ENCODE assay signal across 1 cellular context in the genomic region with DNA sequence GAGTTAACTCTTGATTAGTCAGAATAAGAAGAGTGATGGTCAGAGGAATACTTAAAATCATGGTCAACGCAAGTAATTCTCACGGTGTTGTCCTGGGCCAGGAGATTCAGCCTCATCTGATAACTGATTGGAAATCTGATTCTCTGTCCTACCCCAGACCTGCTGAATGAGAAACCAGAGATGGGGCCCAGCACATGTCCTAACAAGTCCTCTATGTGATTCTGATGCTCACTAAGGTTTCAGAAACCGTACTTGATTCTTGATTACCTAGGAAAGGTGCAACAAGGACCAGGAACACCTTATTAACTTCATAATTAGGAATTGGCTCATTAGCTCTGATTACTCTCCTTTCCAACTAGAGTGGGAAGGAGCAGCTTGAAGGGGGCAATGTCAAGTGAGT.
TF ChIP-seq lines count a peak whose summit lies in the region.

No MANE protein-coding gene starts in this region.

TF ChIP-seq in GM12878, 131 proteins besides CTCF, POLR2A, EP300 and RAD21:
- TF ChIP-seq YBX1 (IDR thresholded peaks at IDR 0.05) (no peak), POU2F2 (IDR thresholded peaks at IDR 0.05; ENCODE audit: borderline replicate concordance, low read depth, low read length) (no peak), WRNIP1 (IDR thresholded peaks at IDR 0.05; ENCODE audit: borderline replicate concordance, low read depth, low read length) (no peak), ETV6 (conservative IDR thresholded peaks at IDR 0.05 in 1 of 2, IDR thresholded peaks at IDR 0.05 in 1 of 2; ENCODE audit: borderline replicate concordance in 1 of 2, low read depth in 1 of 2) (no peak), NBN (IDR thresholded peaks at IDR 0.05) (no peak), MEF2B (IDR thresholded peaks at IDR 0.05; ENCODE audit: partially characterized antibody, poor library complexity, severe bottlenecking) (no peak)
- TF ChIP-seq, protein P1, sequence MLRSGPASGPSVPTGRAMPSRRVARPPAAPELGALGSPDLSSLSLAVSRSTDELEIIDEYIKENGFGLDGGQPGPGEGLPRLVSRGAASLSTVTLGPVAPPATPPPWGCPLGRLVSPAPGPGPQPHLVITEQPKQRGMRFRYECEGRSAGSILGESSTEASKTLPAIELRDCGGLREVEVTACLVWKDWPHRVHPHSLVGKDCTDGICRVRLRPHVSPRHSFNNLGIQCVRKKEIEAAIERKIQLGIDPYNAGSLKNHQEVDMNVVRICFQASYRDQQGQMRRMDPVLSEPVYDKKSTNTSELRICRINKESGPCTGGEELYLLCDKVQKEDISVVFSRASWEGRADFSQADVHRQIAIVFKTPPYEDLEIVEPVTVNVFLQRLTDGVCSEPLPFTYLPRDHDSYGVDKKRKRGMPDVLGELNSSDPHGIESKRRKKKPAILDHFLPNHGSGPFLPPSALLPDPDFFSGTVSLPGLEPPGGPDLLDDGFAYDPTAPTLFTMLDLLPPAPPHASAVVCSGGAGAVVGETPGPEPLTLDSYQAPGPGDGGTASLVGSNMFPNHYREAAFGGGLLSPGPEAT (IDR thresholded peaks at IDR 0.05; ENCODE audit: low read depth) = no peak
- TF ChIP-seq, protein P2, sequence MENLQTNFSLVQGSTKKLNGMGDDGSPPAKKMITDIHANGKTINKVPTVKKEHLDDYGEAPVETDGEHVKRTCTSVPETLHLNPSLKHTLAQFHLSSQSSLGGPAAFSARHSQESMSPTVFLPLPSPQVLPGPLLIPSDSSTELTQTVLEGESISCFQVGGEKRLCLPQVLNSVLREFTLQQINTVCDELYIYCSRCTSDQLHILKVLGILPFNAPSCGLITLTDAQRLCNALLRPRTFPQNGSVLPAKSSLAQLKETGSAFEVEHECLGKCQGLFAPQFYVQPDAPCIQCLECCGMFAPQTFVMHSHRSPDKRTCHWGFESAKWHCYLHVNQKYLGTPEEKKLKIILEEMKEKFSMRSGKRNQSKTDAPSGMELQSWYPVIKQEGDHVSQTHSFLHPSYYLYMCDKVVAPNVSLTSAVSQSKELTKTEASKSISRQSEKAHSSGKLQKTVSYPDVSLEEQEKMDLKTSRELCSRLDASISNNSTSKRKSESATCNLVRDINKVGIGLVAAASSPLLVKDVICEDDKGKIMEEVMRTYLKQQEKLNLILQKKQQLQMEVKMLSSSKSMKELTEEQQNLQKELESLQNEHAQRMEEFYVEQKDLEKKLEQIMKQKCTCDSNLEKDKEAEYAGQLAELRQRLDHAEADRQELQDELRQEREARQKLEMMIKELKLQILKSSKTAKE (IDR thresholded peaks at IDR 0.05; ENCODE audit: low read depth, poor library complexity, severe bottlenecking) = no peak
- TF ChIP-seq, protein P3, sequence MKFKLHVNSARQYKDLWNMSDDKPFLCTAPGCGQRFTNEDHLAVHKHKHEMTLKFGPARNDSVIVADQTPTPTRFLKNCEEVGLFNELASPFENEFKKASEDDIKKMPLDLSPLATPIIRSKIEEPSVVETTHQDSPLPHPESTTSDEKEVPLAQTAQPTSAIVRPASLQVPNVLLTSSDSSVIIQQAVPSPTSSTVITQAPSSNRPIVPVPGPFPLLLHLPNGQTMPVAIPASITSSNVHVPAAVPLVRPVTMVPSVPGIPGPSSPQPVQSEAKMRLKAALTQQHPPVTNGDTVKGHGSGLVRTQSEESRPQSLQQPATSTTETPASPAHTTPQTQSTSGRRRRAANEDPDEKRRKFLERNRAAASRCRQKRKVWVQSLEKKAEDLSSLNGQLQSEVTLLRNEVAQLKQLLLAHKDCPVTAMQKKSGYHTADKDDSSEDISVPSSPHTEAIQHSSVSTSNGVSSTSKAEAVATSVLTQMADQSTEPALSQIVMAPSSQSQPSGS (IDR thresholded peaks at IDR 0.05; ENCODE audit: low read length) = no peak
- TF ChIP-seq, protein P4, sequence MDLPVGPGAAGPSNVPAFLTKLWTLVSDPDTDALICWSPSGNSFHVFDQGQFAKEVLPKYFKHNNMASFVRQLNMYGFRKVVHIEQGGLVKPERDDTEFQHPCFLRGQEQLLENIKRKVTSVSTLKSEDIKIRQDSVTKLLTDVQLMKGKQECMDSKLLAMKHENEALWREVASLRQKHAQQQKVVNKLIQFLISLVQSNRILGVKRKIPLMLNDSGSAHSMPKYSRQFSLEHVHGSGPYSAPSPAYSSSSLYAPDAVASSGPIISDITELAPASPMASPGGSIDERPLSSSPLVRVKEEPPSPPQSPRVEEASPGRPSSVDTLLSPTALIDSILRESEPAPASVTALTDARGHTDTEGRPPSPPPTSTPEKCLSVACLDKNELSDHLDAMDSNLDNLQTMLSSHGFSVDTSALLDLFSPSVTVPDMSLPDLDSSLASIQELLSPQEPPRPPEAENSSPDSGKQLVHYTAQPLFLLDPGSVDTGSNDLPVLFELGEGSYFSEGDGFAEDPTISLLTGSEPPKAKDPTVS (IDR thresholded peaks at IDR 0.05; ENCODE audit: low read depth, low read length) = no peak
